Comparison of ENCODE assay signal across 8 cellular contexts in the genomic region with DNA sequence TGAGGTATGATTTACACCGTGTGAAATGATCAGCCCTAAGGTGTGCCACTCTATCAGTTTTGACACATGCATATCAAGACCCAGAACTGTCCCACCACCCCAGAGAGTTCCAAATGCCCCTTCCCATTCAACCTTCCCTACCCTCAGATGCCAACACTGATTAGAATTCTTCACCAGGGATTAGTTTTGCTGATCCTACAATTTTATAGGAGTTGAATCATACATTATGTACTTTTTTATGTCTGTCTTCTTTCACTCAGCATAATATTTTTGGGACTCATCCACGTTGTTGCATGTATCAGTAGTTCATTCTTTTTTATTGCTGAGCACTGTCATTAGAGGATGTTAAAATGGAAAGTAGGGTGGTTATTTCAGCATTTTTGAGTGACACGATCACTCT.
"Had no signal": no experiment of that assay in that cellular context is flagged by ENCODE, and none has a peak within 500 bp of the region (broad histone marks: within the 10 kb centered on the region; RNA-seq: fewer than 3 reads in every experiment).

No MANE protein-coding gene starts in this region.

- FAIRE-seq: G401.6, GM12878, GM12891, GM12892, GM18507, GM19239 had no signal

- ATAC-seq: GM12878 had no signal

- H3K4me3 ChIP-seq: GM12878 had no signal

- DNase-seq: GDM1, GF-D8 had no signal
